Comparison of ENCODE assay signal across 23 cellular contexts in the genomic region with DNA sequence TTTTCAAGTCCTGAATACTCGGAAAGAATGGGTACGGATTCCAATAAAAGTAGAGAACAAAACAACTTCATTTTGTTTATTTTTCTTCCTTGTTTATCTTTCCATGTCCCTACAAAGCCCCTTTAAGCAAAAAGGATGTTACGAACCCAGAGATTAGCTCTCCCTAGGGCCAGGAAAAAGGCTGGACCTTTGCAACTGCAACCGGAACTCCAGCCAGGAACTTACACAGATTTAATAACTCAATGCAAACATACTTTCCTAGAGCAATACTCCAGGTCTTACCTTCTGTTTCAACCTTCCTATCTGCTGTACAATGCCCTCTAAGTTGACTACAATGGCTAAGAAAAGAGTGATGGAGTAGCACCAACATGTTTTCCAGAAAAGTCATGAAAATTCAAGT. TPM values are rescaled to one million over a fixed set of nuclear protein-coding genes. Genes with fewer than 3 reads are reported as not detected.
DNase-seq lines count a peak whose midpoint lies in the region; ATAC-seq, FAIRE-seq and TF ChIP-seq lines count a peak whose summit lies in the region.
"Had no signal": no experiment of that assay in that cellular context is flagged by ENCODE, and none has a peak within 500 bp of the region (broad histone marks: within the 10 kb centered on the region; RNA-seq: fewer than 3 reads in every experiment).

No MANE protein-coding gene starts in this region.

- no peak for DNase-seq in A549 (ENCODE audit: low read depth in 1 of 2, low spot score in 1 of 2)
- no peak for DNase-seq in LNCaP clone FGC (ENCODE audit: low read depth)
- no peak for DNase-seq in hepatocyte (ENCODE audit: low spot score)
- no peak for DNase-seq in LoVo (ENCODE audit: low spot score)
- no peak for DNase-seq in activated CD8-positive, alpha-beta T cell treated with anti-CD3 and anti-CD28 coated beads for 36 hours
- DNase-seq in GOT3 (lab: John Stamatoyannopoulos, UW) = no peak
- DNase-seq: BE2C; CD4-positive, CD25-positive, alpha-beta regulatory T cell; DMS79; H7; KBM-7; MV-4-11; NCI-H1105 treated with DMSO at 0.1 percent for 48 hours; NCI-H2081; NCI-H2171 treated with DMSO at 0.1 percent for 48 hours; NCI-H524 treated with DMSO at 0.1 percent for 48 hours; NCI-H82; OCI-M1 had no signal

- no peak for FAIRE-seq in A549 (lab: Jason Lieb, UNC)
- FAIRE-seq: GM19239, RCC 7860 had no signal

- no peak overlapping the region for H3K9ac ChIP-seq in mucosa of rectum (ENCODE audit: low read depth in 1 of 2, low read length in 2 of 2)

- no peak for TF ChIP-seq POLR2A in A549 (IDR thresholded peaks at IDR 0.05; ENCODE audit: low read length)

- peaks cover 8% of the 10 kb centered on the region for H3K9me3 Mint-ChIP-seq in activated CD8-positive, alpha-beta T cell treated with anti-CD3 and anti-CD28 coated beads for 36 hours

- TF ChIP-seq CTCF in A549 (IDR thresholded peaks at IDR 0.05) (no peak), LNCaP clone FGC (IDR thresholded peaks at IDR 0.05; ENCODE audit: control insufficient read depth, extremely low read depth, insufficient read depth) (no peak), hepatocyte (IDR thresholded peaks at IDR 0.05; ENCODE audit: poor library complexity) (no peak)
- TF ChIP-seq CTCF in activated CD8-positive, alpha-beta T cell treated with anti-CD3 and anti-CD28 coated beads for 36 hours (IDR thresholded peaks at IDR 0.05) = no peak

- H4K20me1 ChIP-seq in hepatocyte (ENCODE audit: insufficient read depth, poor library complexity, severe bottlenecking) = no peaks in the 10 kb centered on the region

- CTCF ChIA-PET in A549 (lab: Yijun Ruan, JAX) = no interaction called here
- CTCF ChIA-PET in activated CD8-positive, alpha-beta T cell treated with anti-CD3 and anti-CD28 coated beads for 36 hours (lab: Charles Lee) = no interaction called here

- H3K4me3 Mint-ChIP-seq in activated CD8-positive, alpha-beta T cell treated with anti-CD3 and anti-CD28 coated beads for 36 hours = no peak overlapping the region

- TF ChIP-seq RAD21 in A549 (conservative IDR thresholded peaks at IDR 0.05 in 1 of 2, IDR thresholded peaks at IDR 0.05 in 1 of 2) = no peak

- no peaks in the 10 kb centered on the region for H3K36me3 ChIP-seq in hepatocyte (replicated peaks; ENCODE audit: insufficient read depth, low read depth)
- H3K36me3 ChIP-seq in mucosa of rectum (ENCODE audit: control insufficient read depth in 2 of 2, insufficient read depth in 2 of 2, low read length in 2 of 2) = no peaks in the 10 kb centered on the region
- H3K36me3 ChIP-seq: BE2C had no signal

- intact Hi-C loops in activated CD8-positive, alpha-beta T cell treated with anti-CD3 and anti-CD28 coated beads for 36 hours (cut with micrococcal nuclease) = no loop called here

- POLR2A ChIA-PET in A549 (lab: Yijun Ruan, JAX) = no interaction called here
- POLR2A ChIA-PET in activated CD8-positive, alpha-beta T cell treated with anti-CD3 and anti-CD28 coated beads for 36 hours (lab: Charles Lee) = no interaction called here

- WGBS in A549 (ENCODE audit: missing lambda C conversion rate) = 20% methylated on average over 4 of the region's 4 CpGs
- WGBS in hepatocyte (ENCODE audit: low lambda C conversion rate, missing lambda C conversion rate) = 58% methylated on average over 4 of the region's 4 CpGs

- no peak overlapping the region for H2AFZ ChIP-seq in hepatocyte

- no peak overlapping the region for H3K4me3 ChIP-seq in A549
- H3K4me3 ChIP-seq in LNCaP clone FGC (ENCODE audit: low read depth, low read length) = peak overlapping the region; percentile 24; the same call in 1 of the 2 replicates
- H3K4me3 ChIP-seq in hepatocyte = no peak overlapping the region
- H3K4me3 ChIP-seq in mucosa of rectum (ENCODE audit: low read length in 2 of 2) = no peak overlapping the region

- H3K4me1 Mint-ChIP-seq in activated CD8-positive, alpha-beta T cell treated with anti-CD3 and anti-CD28 coated beads for 36 hours (ENCODE audit: low read depth) = peaks cover 29% of the 10 kb centered on the region

- H3K27ac ChIP-seq in A549 (peak overlapping the region; percentile 44 to 76), hepatocyte (peak overlapping the region; percentile 64), mucosa of rectum (ENCODE audit: low read depth in 2 of 2, low read length in 2 of 2) (peak overlapping the region; percentile 68 to 80)

- TF ChIP-seq EP300 in A549 (IDR thresholded peaks at IDR 0.05) = no peak

- ATAC-seq in A549 = peak in 1 of 2 experiments; percentile 33; a peak in 3 of 6 replicates
- no peak for ATAC-seq in activated CD8-positive, alpha-beta T cell treated with anti-CD3 and anti-CD28 coated beads for 36 hours
- ATAC-seq in GM19467 (IDR thresholded peaks at IDR 0.05; ENCODE audit: unreplicated experiment) = no peak
- ATAC-seq: Right ventricle myocardium inferior had no signal

- H3K27me3 Mint-ChIP-seq in activated CD8-positive, alpha-beta T cell treated with anti-CD3 and anti-CD28 coated beads for 36 hours = no peaks in the 10 kb centered on the region
- H3K27me3 Mint-ChIP-seq: CD4-positive, CD25-positive, alpha-beta regulatory T cell had no signal

- peaks cover 11% of the 10 kb centered on the region for H3K36me3 Mint-ChIP-seq in activated CD8-positive, alpha-beta T cell treated with anti-CD3 and anti-CD28 coated beads for 36 hours (ENCODE audit: low read depth)

- no peaks in the 10 kb centered on the region for H3K9me2 ChIP-seq in hepatocyte (replicated peaks; ENCODE audit: insufficient read depth)

- no peak overlapping the region for H3K27ac Mint-ChIP-seq in activated CD8-positive, alpha-beta T cell treated with anti-CD3 and anti-CD28 coated beads for 36 hours

- H3K9me3 ChIP-seq in A549 (peaks cover 7% of the 10 kb centered on the region; the same call in 2 of the 3 replicates), hepatocyte (ENCODE audit: low read depth) (no peaks in the 10 kb centered on the region), mucosa of rectum (ENCODE audit: control insufficient read depth in 2 of 2, low read length in 2 of 2) (no peaks in the 10 kb centered on the region)
- H3K9me3 ChIP-seq: BE2C had no signal

- H3K4me1 ChIP-seq in A549 = peaks cover 56% of the 10 kb centered on the region
- peaks cover 38% of the 10 kb centered on the region for H3K4me1 ChIP-seq in hepatocyte (ENCODE audit: insufficient read depth)
- H3K4me1 ChIP-seq in mucosa of rectum (ENCODE audit: control insufficient read depth in 2 of 2, insufficient read depth in 2 of 2, low read length in 2 of 2) = peaks cover 24 to 34% of the 10 kb centered on the region in 2 donors
- H3K4me1 ChIP-seq: BE2C had no signal

- no peaks in the 10 kb centered on the region for H3K27me3 ChIP-seq in hepatocyte
- no peaks in the 10 kb centered on the region for H3K27me3 ChIP-seq in mucosa of rectum (ENCODE audit: control insufficient read depth in 2 of 2, insufficient read depth in 2 of 2, low read length in 2 of 2)
- H3K27me3 ChIP-seq: BE2C had no signal

- H3K4me2 ChIP-seq in A549 = peak overlapping the region; percentile 59
- peak overlapping the region; percentile 5 for H3K4me2 ChIP-seq in hepatocyte

- peaks cover 73% of the 10 kb centered on the region for H3K79me2 ChIP-seq in hepatocyte

TF ChIP-seq in A549, 52 proteins besides CTCF, POLR2A, EP300 and RAD21:
- TF ChIP-seq CHD2 (IDR thresholded peaks at IDR 0.05; ENCODE audit: low read length, partially characterized antibody) = no peak
- TF ChIP-seq JUNB (IDR thresholded peaks at IDR 0.05) = no peak
- no peak for TF ChIP-seq JUN (IDR thresholded peaks at IDR 0.05)
- TF ChIP-seq, protein P1, sequence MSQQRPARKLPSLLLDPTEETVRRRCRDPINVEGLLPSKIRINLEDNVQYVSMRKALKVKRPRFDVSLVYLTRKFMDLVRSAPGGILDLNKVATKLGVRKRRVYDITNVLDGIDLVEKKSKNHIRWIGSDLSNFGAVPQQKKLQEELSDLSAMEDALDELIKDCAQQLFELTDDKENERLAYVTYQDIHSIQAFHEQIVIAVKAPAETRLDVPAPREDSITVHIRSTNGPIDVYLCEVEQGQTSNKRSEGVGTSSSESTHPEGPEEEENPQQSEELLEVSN (IDR thresholded peaks at IDR 0.05; ENCODE audit: borderline replicate concordance, low read depth) = no peak
- no peak for TF ChIP-seq HOXA7 (CRISPR knock-in tag; IDR thresholded peaks at IDR 0.05)
- no peak for TF ChIP-seq EHF (CRISPR knock-in tag; IDR thresholded peaks at IDR 0.05)
- TF ChIP-seq PHF8 (IDR thresholded peaks at IDR 0.05; ENCODE audit: borderline replicate concordance, low read depth) = no peak
- TF ChIP-seq, protein P2, sequence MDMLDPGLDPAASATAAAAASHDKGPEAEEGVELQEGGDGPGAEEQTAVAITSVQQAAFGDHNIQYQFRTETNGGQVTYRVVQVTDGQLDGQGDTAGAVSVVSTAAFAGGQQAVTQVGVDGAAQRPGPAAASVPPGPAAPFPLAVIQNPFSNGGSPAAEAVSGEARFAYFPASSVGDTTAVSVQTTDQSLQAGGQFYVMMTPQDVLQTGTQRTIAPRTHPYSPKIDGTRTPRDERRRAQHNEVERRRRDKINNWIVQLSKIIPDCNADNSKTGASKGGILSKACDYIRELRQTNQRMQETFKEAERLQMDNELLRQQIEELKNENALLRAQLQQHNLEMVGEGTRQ (IDR thresholded peaks at IDR 0.05) = no peak
- no peak for TF ChIP-seq HOXB5 (CRISPR knock-in tag; IDR thresholded peaks at IDR 0.05)

RNA-seq across cellular contexts. Expression of a gene that starts 7.0 kb away (rescaled TPM):
- polyA plus RNA-seq in A549 (2011; rRNA removed) (21.9 and 22.1 TPM in 2 replicates), A549 (2017; fragmentation: RNase III; extraction: RNeasy Plus Mini Kit Qiagen cat#74134 plus additional on column Dnase treatment) (14.9 to 15.6 TPM (median 15.1 TPM) in 3 replicates), hepatocyte (28.0 and 28.9 TPM in 2 replicates)
- polyA plus RNA-seq in A549 (2012; cell fraction: cytosol; rRNA removed) = 13.7 and 17.2 TPM in 2 replicates
- polyA plus RNA-seq in A549 (2012; cell fraction: nucleus; rRNA removed) = 16.6 and 21.5 TPM in 2 replicates
- polyA minus RNA-seq in A549 (2011; rRNA and poly(A)+ RNA removed) = 66.5 and 71.0 TPM in 2 replicates
- total RNA-seq in hepatocyte = 24.0 and 25.2 TPM in 2 replicates
- 10 to 100 TPM; 21.9 to 23.3 TPM for total RNA-seq in activated CD8-positive, alpha-beta T cell treated with anti-CD3 and anti-CD28 coated beads for 36 hours
